Comparison of ENCODE assay signal across 25 cellular contexts in genomic region chr2:39723497-39723896, GRCh38. TPM values are rescaled to one million over a fixed set of nuclear protein-coding genes. Genes with fewer than 3 reads are reported as not detected.
DNase-seq lines count a peak whose midpoint lies in the region; ATAC-seq, FAIRE-seq and TF ChIP-seq lines count a peak whose summit lies in the region.
"Had no signal": no experiment of that assay in that cellular context is flagged by ENCODE, and none has a peak within 500 bp of the region (broad histone marks: within the 10 kb centered on the region; RNA-seq: fewer than 3 reads in every experiment).

No MANE protein-coding gene starts in this region.

- no peak for FAIRE-seq in kidney (lab: Jason Lieb, UNC)
- FAIRE-seq: A549, D721Med, keratinocyte had no signal

- H3K4me1 ChIP-seq in right atrium auricular region, result peaks cover 0 to 7% of the 10 kb centered on the region in 2 donors
- H3K4me1 ChIP-seq in kidney (ENCODE audit: control insufficient read depth in 1 of 2, insufficient read depth in 1 of 2, low read depth in 1 of 2, low read length in 2 of 2), result peaks cover 0 to 6% of the 10 kb centered on the region in 2 donors
- H3K4me1 ChIP-seq in prostate gland (replicated peaks), result peaks cover 10% of the 10 kb centered on the region
- no peaks in the 10 kb centered on the region for H3K4me1 ChIP-seq in effector memory CD4-positive, alpha-beta T cell (ENCODE audit: control insufficient read depth, insufficient read depth, low read length, poor library complexity, severe bottlenecking)
- H3K4me1 ChIP-seq: A549, lower lobe of right lung, neural progenitor cell had no signal

- no peak overlapping the region for H3K9ac ChIP-seq in kidney (ENCODE audit: low read length in 2 of 2)
- H3K9ac ChIP-seq: neural progenitor cell had no signal

- no peak for TF ChIP-seq CTCF in right atrium auricular region (IDR thresholded peaks at IDR 0.05)
- TF ChIP-seq CTCF in kidney (IDR thresholded peaks at IDR 0.05; ENCODE audit: borderline replicate concordance, extremely low read depth, insufficient read depth), result no peak
- no peak for TF ChIP-seq CTCF in prostate gland (IDR thresholded peaks at IDR 0.05)

- peak overlapping the region in 1 of 2 donors; percentile 34 for H3K27ac ChIP-seq in right atrium auricular region
- H3K27ac ChIP-seq in kidney (ENCODE audit: low read depth in 2 of 2, low read length in 2 of 2), result peak overlapping the region; percentile 65 to 69
- H3K27ac ChIP-seq in prostate gland, result peak overlapping the region; percentile 41 to 75
- H3K27ac ChIP-seq in effector memory CD4-positive, alpha-beta T cell (ENCODE audit: insufficient read depth, low read length, poor library complexity, severe bottlenecking), result no peak overlapping the region
- H3K27ac ChIP-seq: A549, lower lobe of right lung, neural progenitor cell had no signal

- H3K4me3 ChIP-seq in right atrium auricular region (no peak overlapping the region), kidney (ENCODE audit: low read length in 2 of 2) (no peak overlapping the region), prostate gland (no peak overlapping the region)
- no peak overlapping the region for H3K4me3 ChIP-seq in effector memory CD4-positive, alpha-beta T cell (ENCODE audit: insufficient read depth, low read depth, low read length, poor library complexity, severe bottlenecking)
- H3K4me3 ChIP-seq: A549, HAP-1, lower lobe of right lung, neural progenitor cell had no signal

- no peaks in the 10 kb centered on the region for H3K36me3 ChIP-seq in right atrium auricular region
- H3K36me3 ChIP-seq in kidney (ENCODE audit: control insufficient read depth in 1 of 2, insufficient read depth in 2 of 2, low read length in 2 of 2), result no peaks in the 10 kb centered on the region
- H3K36me3 ChIP-seq in prostate gland, result no peaks in the 10 kb centered on the region
- no peaks in the 10 kb centered on the region for H3K36me3 ChIP-seq in effector memory CD4-positive, alpha-beta T cell (ENCODE audit: control insufficient read depth, insufficient read depth, low read length)
- H3K36me3 ChIP-seq: HAP-1, lower lobe of right lung, neural progenitor cell had no signal

- TF ChIP-seq POLR2A in prostate gland (IDR thresholded peaks at IDR 0.05), result no peak

- intact Hi-C loops in Right ventricle myocardium superior (cut with DNase I), result no loop called here
- intact Hi-C loops in kidney (cut with DNase I), result no loop called here
- intact Hi-C loops in prostate gland (cut with DNase I), result no loop called here

- DNase-seq in Right ventricle myocardium superior (no peak), right atrium auricular region (ENCODE audit: low spot score) (no peak), kidney (no peak), prostate gland (ENCODE audit: low spot score) (no peak), islet precursor cell (no peak), UCSD-AML1 (lab: John Stamatoyannopoulos, UW; ENCODE audit: unreplicated experiment) (no peak)
- DNase-seq in effector memory CD4-positive, alpha-beta T cell, result no peak
- no peak for DNase-seq in stimulated activated CD4-positive, alpha-beta T cell treated with anti-CD3 and anti-CD28 coated beads, Interleukin-12 subunit alpha, Interleukin-12 subunit beta, amount 100 ng/mL, for 4 hours
- DNase-seq: activated CD4-positive, alpha-beta T cell treated with anti-CD3 and anti-CD28 coated beads for 36 hours; AML-193; CD4-positive, alpha-beta T cell; central memory CD4-positive, alpha-beta T cell; cortex of kidney; DND-41; GF-D8; lower lobe of right lung; NCI-H2029; NCI-H524 had no signal

- H3K9me3 ChIP-seq in right atrium auricular region (no peaks in the 10 kb centered on the region), kidney (ENCODE audit: control insufficient read depth in 1 of 2, low read length in 2 of 2) (no peaks in the 10 kb centered on the region), prostate gland (no peaks in the 10 kb centered on the region)
- H3K9me3 ChIP-seq in effector memory CD4-positive, alpha-beta T cell (ENCODE audit: control insufficient read depth, low read length), result no peaks in the 10 kb centered on the region
- H3K9me3 ChIP-seq: A549, HAP-1, lower lobe of right lung had no signal

- H3K27me3 ChIP-seq in right atrium auricular region (no peaks in the 10 kb centered on the region), prostate gland (replicated peaks; ENCODE audit: insufficient read depth) (no peaks in the 10 kb centered on the region)
- no peaks in the 10 kb centered on the region for H3K27me3 ChIP-seq in effector memory CD4-positive, alpha-beta T cell (replicated peaks; ENCODE audit: control insufficient read depth, insufficient read depth, low read length, poor library complexity, severe bottlenecking)
- H3K27me3 ChIP-seq: neural progenitor cell had no signal

- WGBS in prostate gland, result 36% methylated on average over 2 of the region's 2 CpGs

- ATAC-seq in Right ventricle myocardium superior (ENCODE audit: poor library complexity), result peak; percentile 40
- ATAC-seq: A549; activated CD4-positive, alpha-beta T cell treated with anti-CD3 and anti-CD28 coated beads for 36 hours; activated naive CD4-positive, alpha-beta T cell treated with anti-CD3 and anti-CD28 coated beads, Interleukin-2, amount 50 U/mL, for 72 hours; lower lobe of right lung; stimulated activated effector memory CD8-positive, alpha-beta T cell treated with anti-CD3 and anti-CD28 coated beads, Interleukin-12 subunit alpha, Interleukin-12 subunit beta, amount 100 ng/mL, for 72 hours had no signal

RNA-seq across cellular contexts. Expression of gene THUMPD2, which starts 55.6 kb away (rescaled TPM):
- total RNA-seq in Right ventricle myocardium superior, result 5.7 TPM
- 1 to 10 TPM; 5.9 to 9.4 TPM for total RNA-seq in right atrium auricular region
- total RNA-seq in kidney, result 14.1 TPM
- polyA plus RNA-seq in kidney (ENCODE audit: insufficient read depth, low read depth, low replicate concordance), result 9.2 TPM
- total RNA-seq in prostate gland, result 10 to 100 TPM; 16.7 to 17.0 TPM

RNA-seq across cellular contexts. Expression of gene TMEM178A, which starts 57.8 kb away (rescaled TPM):
- 1.9 TPM for total RNA-seq in Right ventricle myocardium superior
- total RNA-seq in right atrium auricular region, result 1 to 10 TPM; 2.9 to 4.3 TPM
- total RNA-seq in kidney, result 5.7 TPM
- polyA plus RNA-seq in kidney (ENCODE audit: insufficient read depth, low read depth, low replicate concordance), result 48.0 TPM
- total RNA-seq in prostate gland, result 1 to 10 TPM; 2.6 to 6.9 TPM
